In the genomic region with DNA sequence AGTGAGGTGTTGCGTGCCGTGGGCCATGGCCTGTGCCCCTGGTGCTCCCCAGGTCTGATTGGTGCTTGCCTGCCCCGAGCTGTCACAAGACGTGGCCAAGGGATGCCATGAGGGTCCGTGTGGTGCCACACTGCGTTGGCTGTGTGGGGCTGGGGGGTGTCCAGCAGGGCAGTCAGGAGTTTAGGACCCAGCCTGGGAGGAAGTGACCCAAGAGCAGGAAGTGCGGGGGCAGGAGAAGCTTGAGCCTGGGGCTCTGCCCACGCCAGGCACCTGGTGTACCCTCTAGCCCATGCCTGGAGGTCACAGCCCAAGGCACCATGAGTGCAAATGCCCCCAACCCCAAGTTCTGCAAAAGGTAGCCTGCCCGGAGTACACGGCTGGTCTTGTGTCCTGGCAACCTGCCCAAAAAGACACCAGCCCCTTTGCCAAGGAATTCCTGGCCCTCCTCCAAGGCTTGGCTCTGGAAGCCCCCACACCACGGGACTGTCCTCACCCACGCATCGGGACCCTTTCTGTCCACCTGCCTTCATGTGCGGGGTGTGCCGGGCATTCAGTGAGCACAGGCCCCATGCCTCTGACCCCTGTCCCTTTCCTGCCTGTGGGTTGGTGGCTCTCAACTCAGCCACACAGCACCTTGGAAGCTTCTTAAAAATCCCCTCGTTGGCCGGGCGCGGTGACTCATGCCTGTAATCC, we compare ENCODE assay signal across 9 cellular contexts. TPM values are rescaled to one million over a fixed set of nuclear protein-coding genes. Genes with fewer than 3 reads are reported as not detected.
DNase-seq lines count a peak whose midpoint lies in the region; ATAC-seq and TF ChIP-seq lines count a peak whose summit lies in the region.
"Had no signal": no experiment of that assay in that cellular context is flagged by ENCODE, and none has a peak within 500 bp of the region (broad histone marks: within the 10 kb centered on the region; RNA-seq: fewer than 3 reads in every experiment).

No MANE protein-coding gene starts in this region.

- peak overlapping the region; percentile 41 for H4K91ac ChIP-seq in mesenchymal stem cell (ENCODE audit: low read length)

- H3K27me3 ChIP-seq in breast epithelium (no peaks in the 10 kb centered on the region), mesenchymal stem cell (ENCODE audit: control insufficient read depth in 1 of 2, insufficient read depth in 1 of 2, low read length in 2 of 2) (no peaks in the 10 kb centered on the region)

- H3K18ac ChIP-seq in mesenchymal stem cell (ENCODE audit: low read depth in 1 of 2, low read length in 2 of 2) = no peak overlapping the region

- no peak overlapping the region for H2BK15ac ChIP-seq in mesenchymal stem cell (ENCODE audit: low read depth, poor library complexity, severe bottlenecking)

- no peak overlapping the region for H3K23ac ChIP-seq in mesenchymal stem cell (ENCODE audit: low read length in 2 of 2)

- peak; percentile 56 for DNase-seq in A172 (ENCODE audit: low spot score)
- no peak for DNase-seq in breast epithelium (ENCODE audit: low spot score in 2 of 2)
- DNase-seq in mesenchymal stem cell = no peak
- no peak for DNase-seq in DMS153 (lab: John Stamatoyannopoulos, UW)
- no peak for DNase-seq in activated gamma-delta T cell treated with Interleukin-2 at 50 U/mL for 16 hours
- DNase-seq in stimulated activated CD4-positive, alpha-beta T cell treated with anti-CD3 and anti-CD28 coated beads, Interleukin-2, amount 100 ng/mL, for 48 hours = no peak
- no peak for DNase-seq in GOT3 (lab: John Stamatoyannopoulos, UW)
- DNase-seq: hippocampal formation had no signal

- peak overlapping the region; percentile 11 for H2AK5ac ChIP-seq in mesenchymal stem cell (ENCODE audit: low read length, severe bottlenecking)

- H2BK120ac ChIP-seq in mesenchymal stem cell (ENCODE audit: low read depth, low read length) = no peak overlapping the region

- H3K4me3 ChIP-seq in breast epithelium = peak overlapping the region in 1 of 3 donors; percentile 62
- peak overlapping the region in 1 of 2 experiments; percentile 8 for H3K4me3 ChIP-seq in mesenchymal stem cell (ENCODE audit: insufficient read depth in 1 of 2, low read depth in 1 of 2, low read length in 2 of 2)

- TF ChIP-seq CTCF in breast epithelium (IDR thresholded peaks at IDR 0.05) = no peak

- 83% methylated on average over 19 of the region's 19 CpGs for WGBS in mesenchymal stem cell

- intact Hi-C loops in breast epithelium (cut with DNase I; ENCODE audit: low total_unique reads) = loop anchor here (10.0 kb wide), 2 partner anchors 103 to 1357 kb away; partner anchors contain the start of genes CATSPERD and LONP1

- H3K4ac ChIP-seq in mesenchymal stem cell (ENCODE audit: low read depth in 1 of 2, low read length in 2 of 2) = peak overlapping the region in 1 of 2 experiments; percentile 30

- H3K79me1 ChIP-seq in mesenchymal stem cell (replicated peaks; ENCODE audit: low read length, poor library complexity, severe bottlenecking) = peaks cover 43% of the 10 kb centered on the region

- H3K27ac ChIP-seq in breast epithelium = peak overlapping the region; percentile 82 to 92
- peak overlapping the region; percentile 44 for H3K27ac ChIP-seq in mesenchymal stem cell (ENCODE audit: low read length, poor library complexity, severe bottlenecking)

- no peak for TF ChIP-seq POLR2A in breast epithelium (IDR thresholded peaks at IDR 0.05)

- ATAC-seq in HG02759 (IDR thresholded peaks at IDR 0.05; ENCODE audit: unreplicated experiment) = peak; percentile 3

- no peak overlapping the region for H4K8ac ChIP-seq in mesenchymal stem cell (ENCODE audit: low read length)

- H3K36me3 ChIP-seq in breast epithelium (no peaks in the 10 kb centered on the region), mesenchymal stem cell (ENCODE audit: control insufficient read depth in 1 of 2, insufficient read depth in 2 of 2, low read depth in 1 of 2, low read length in 2 of 2) (peaks cover 47 to 75% of the 10 kb centered on the region in 2 experiments)

- H3K4me2 ChIP-seq in mesenchymal stem cell (ENCODE audit: low read length, poor library complexity, severe bottlenecking) = no peak overlapping the region

- H2BK12ac ChIP-seq in mesenchymal stem cell (ENCODE audit: low read length in 2 of 2) = no peak overlapping the region

- no peak overlapping the region for H2BK5ac ChIP-seq in mesenchymal stem cell (ENCODE audit: low read depth, low read length, poor library complexity, severe bottlenecking)

- H2AFZ ChIP-seq in mesenchymal stem cell (ENCODE audit: low read depth, low read length) = no peak overlapping the region

- H3K9ac ChIP-seq in mesenchymal stem cell (ENCODE audit: low read length) = peak overlapping the region; percentile 81

- H3K4me1 ChIP-seq in breast epithelium = peaks cover 25 to 47% of the 10 kb centered on the region in 2 donors
- H3K4me1 ChIP-seq in mesenchymal stem cell (ENCODE audit: control insufficient read depth, insufficient read depth, low read depth, low read length) = peaks cover 67% of the 10 kb centered on the region

- H3K9me3 ChIP-seq in breast epithelium = no peaks in the 10 kb centered on the region
- no peaks in the 10 kb centered on the region for H3K9me3 ChIP-seq in mesenchymal stem cell (ENCODE audit: control insufficient read depth, low read length)

- H3K14ac ChIP-seq in mesenchymal stem cell (ENCODE audit: low read length in 2 of 2) = no peak overlapping the region

RNA-seq across cellular contexts. Expression of gene MPND, which starts 24.9 kb away (rescaled TPM):
- 6.4 and 6.6 TPM in 2 replicates for total RNA-seq in A172 (2014; rRNA removed; shearing (Covaris generic))
- 1 to 10 TPM; 6.1 to 7.7 (median 7.5) TPM for total RNA-seq in breast epithelium
- 6.9 TPM for polyA plus RNA-seq in mesenchymal stem cell (2013, experiment 1 of 2)
- 6.1 TPM for polyA plus RNA-seq in mesenchymal stem cell (2013, experiment 2 of 2)

RNA-seq across cellular contexts. Expression of gene STAP2, which starts 29.6 kb away (rescaled TPM):
- 73.5 and 96.1 TPM in 2 replicates for total RNA-seq in A172 (2014; rRNA removed; shearing (Covaris generic))
- total RNA-seq in breast epithelium = 10 to 100 TPM in 2 of 3 donors, 1 to 10 TPM in 1; 1.6 to 51.4 (median 25.9) TPM
- 2.0 TPM for polyA plus RNA-seq in mesenchymal stem cell (2013, experiment 1 of 2)
- polyA plus RNA-seq in mesenchymal stem cell (2013, experiment 2 of 2) = 2.5 TPM

RNA-seq across cellular contexts. Expression of gene SH3GL1, which starts 32.1 kb away (rescaled TPM):
- total RNA-seq in A172 (2014; rRNA removed; shearing (Covaris generic)) = 94.0 and 137 TPM in 2 replicates
- 10 to 100 TPM; 25.6 to 52.5 (median 33.8) TPM for total RNA-seq in breast epithelium
- polyA plus RNA-seq in mesenchymal stem cell (2013, experiment 1 of 2) = 108 TPM
- 106 TPM for polyA plus RNA-seq in mesenchymal stem cell (2013, experiment 2 of 2)

RNA-seq across cellular contexts. Expression of gene CHAF1A, which starts 34.2 kb away (rescaled TPM):
- total RNA-seq in A172 (2014; rRNA removed; shearing (Covaris generic)) = 37.8 and 52.7 TPM in 2 replicates
- 1 to 10 TPM; 6.3 to 8.2 (median 7.9) TPM for total RNA-seq in breast epithelium
- polyA plus RNA-seq in mesenchymal stem cell (2013, experiment 1 of 2) = 7.6 TPM
- 6.3 TPM for polyA plus RNA-seq in mesenchymal stem cell (2013, experiment 2 of 2)
